In the genomic region with DNA sequence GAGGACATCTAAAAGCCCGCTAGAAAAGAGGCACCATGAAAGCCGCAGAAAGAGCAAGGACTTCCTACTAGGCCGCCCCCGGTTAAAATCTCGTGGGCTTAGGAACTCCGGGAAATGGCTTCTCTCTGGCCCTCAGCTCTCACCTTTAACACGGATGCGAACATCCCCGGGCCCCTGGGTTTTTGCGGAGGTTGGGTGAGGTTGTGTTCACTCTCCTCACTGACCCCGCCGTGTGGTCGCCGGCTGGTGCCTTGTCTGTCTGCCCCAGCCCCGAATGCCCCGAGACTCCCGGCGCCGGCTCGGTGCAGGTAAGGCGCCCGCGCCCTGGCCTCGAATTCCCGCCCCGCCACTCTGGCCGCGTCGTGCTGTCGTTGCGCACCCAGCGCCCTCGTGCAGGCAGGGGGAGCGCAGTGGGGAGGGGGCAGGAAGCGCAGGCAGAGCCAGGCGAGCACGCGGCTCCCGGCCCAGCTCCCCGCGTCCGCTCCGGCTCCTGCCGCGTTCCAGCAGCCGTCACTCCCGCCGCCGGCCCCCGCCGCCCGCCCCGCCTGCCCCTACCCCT, we compare ENCODE assay signal across 9 cellular contexts. TPM values are rescaled to one million over a fixed set of nuclear protein-coding genes. Genes with fewer than 3 reads are reported as not detected.
DNase-seq lines count a peak whose midpoint lies in the region; ATAC-seq and TF ChIP-seq lines count a peak whose summit lies in the region.
"Had no signal": no experiment of that assay in that cellular context is flagged by ENCODE, and none has a peak within 500 bp of the region (broad histone marks: within the 10 kb centered on the region; RNA-seq: fewer than 3 reads in every experiment).

A gene (plus strand): TSS at position 437 of the 559 bp plus-strand sequence. CDS start 326 bp downstream, outside the sequence.

- peak within 1 kb of the TSS; percentile 27 for H3K4me3 ChIP-seq in kidney epithelial cell (ENCODE audit: low read depth, low read length)

- no peaks in the 10 kb centered on the region for H3K36me3 ChIP-seq in kidney epithelial cell (ENCODE audit: control insufficient read depth, insufficient read depth, low read length)

- in situ Hi-C loops in GM13977 (cut with MboI; ENCODE audit: low pct_unique_long_range_greater_than_20kb, low sequenced_read_pairs, unreplicated experiment) = no loop called here

- H3K4me1 Mint-ChIP-seq in T-helper 17 cell = peaks cover 52% of the 10 kb centered on the region

- TF ChIP-seq CTCF in GM13977 (IDR thresholded peaks at IDR 0.05; ENCODE audit: extremely low read depth, insufficient read depth, missing control alignments) (no peak), kidney epithelial cell (IDR thresholded peaks at IDR 0.05; ENCODE audit: insufficient read depth, low read length, poor library complexity, severe bottlenecking) (peak; percentile 1)

- ATAC-seq in T-helper 17 cell (peak; percentile 51), HG02623 (IDR thresholded peaks at IDR 0.05; ENCODE audit: unreplicated experiment) (no peak)

- peak within 1 kb of the TSS; percentile 94 for H3K4me3 Mint-ChIP-seq in T-helper 17 cell

- H3K27me3 Mint-ChIP-seq in T-helper 17 cell = no peaks in the 10 kb centered on the region

- H3K9me3 ChIP-seq in T-helper 17 cell (ENCODE audit: control insufficient read depth, low read length, poor library complexity, severe bottlenecking) = no peaks in the 10 kb centered on the region

- H3K27ac Mint-ChIP-seq in T-helper 17 cell = peak within 1 kb of the TSS; percentile 100

- peaks cover 5% of the 10 kb centered on the region for H3K36me3 Mint-ChIP-seq in T-helper 17 cell (ENCODE audit: low read depth)

- peak; percentile 59 for DNase-seq in GM13977 (ENCODE audit: low spot score)
- DNase-seq in T-helper 17 cell = peak; percentile 53 to 59 (median 53)
- peak; percentile 56 for DNase-seq in astrocyte of the hippocampus (ENCODE audit: low read depth, low spot score)
- no peak for DNase-seq in kidney epithelial cell (ENCODE audit: low read depth)
- peak; percentile 47 to 48 for DNase-seq in stimulated activated CD4-positive, alpha-beta T cell treated with anti-CD3 and anti-CD28 coated beads, Interleukin-4, amount 100 ng/mL, for 48 hours (ENCODE audit: low read depth in 2 of 2)
- DNase-seq in LoVo (ENCODE audit: low spot score) = no peak
- DNase-seq in HCEC 1CT = no peak

- H3K27me3 ChIP-seq in kidney epithelial cell (ENCODE audit: control insufficient read depth, insufficient read depth, low read length) = peaks cover 14% of the 10 kb centered on the region

RNA-seq across cellular contexts. Expression of the gene that starts here (rescaled TPM):
- total RNA-seq in T-helper 17 cell = 10 to 100 TPM; 33.1 to 41.9 TPM
- not detected in 2 replicates for total RNA-seq in kidney epithelial cell
- total RNA-seq: SK-MEL-5 had no signal

Comparison
In these comparisons a context has a peak if more than half of its experiments do, and no peak if none do; other contexts are left out.
1. RNA of the gene that starts here (total RNA-seq): 33.1 to 41.9 TPM in T-helper 17 cell; not detected in kidney epithelial cell; every median in the first group is over 10 times any median in the second.
2. DNase-seq: peak in GM13977 (single experiment), T-helper 17 cell (3 of 3), astrocyte of the hippocampus (single experiment) and stimulated activated CD4-positive, alpha-beta T cell treated with anti-CD3 and anti-CD28 coated beads, Interleukin-4, amount 100 ng/mL, for 48 hours (2 of 2); none in kidney epithelial cell (single experiment), LoVo (single experiment) and HCEC 1CT (single experiment).